Comparison of ENCODE assay signal across 8 cellular contexts in genomic region chr15:72784233-72784876, GRCh38. TPM values are rescaled to one million over a fixed set of nuclear protein-coding genes. Genes with fewer than 3 reads are reported as not detected.
DNase-seq lines count a peak whose midpoint lies in the region; ATAC-seq and TF ChIP-seq lines count a peak whose summit lies in the region.

No MANE protein-coding gene starts in this region.

- POLR2A ChIA-PET in activated B cell treated with CpG ODN at 0.5 μM for 24 hours (lab: Charles Lee), result interaction anchor here (2.3 kb wide), 1 partner anchor 98 kb away, joined by 15 read pairs; the partner anchor contains the start of genes BBS4 and HIGD2B
- POLR2A ChIA-PET in naive thymus-derived CD4-positive, alpha-beta T cell (lab: Charles Lee), result interaction anchor here (1.1 to 2.6 kb wide), 2 partner anchors 100 to 267 kb away, joined by 3 to 10 read pairs; partner anchors contain the start of gene NEO1

- peak; percentile 57 for TF ChIP-seq CTCF in BE2C (IDR thresholded peaks at IDR 0.05; ENCODE audit: low read depth, low read length)
- TF ChIP-seq CTCF in activated B cell treated with CpG ODN at 0.5 μM for 24 hours (IDR thresholded peaks at IDR 0.05), result no peak

- no peaks in the 10 kb centered on the region for H3K4me1 ChIP-seq in BE2C
- H3K4me1 ChIP-seq in naive thymus-derived CD4-positive, alpha-beta T cell (ENCODE audit: control insufficient read depth in 2 of 2, insufficient read depth in 2 of 2, low read length in 2 of 2), result peaks cover 19 to 39% of the 10 kb centered on the region in 2 donors

- peak overlapping the region; percentile 99 for H3K27ac Mint-ChIP-seq in activated B cell treated with CpG ODN at 0.5 μM for 24 hours
- peak overlapping the region; percentile 88 to 99 (median 97) for H3K27ac Mint-ChIP-seq in naive thymus-derived CD4-positive, alpha-beta T cell

- peak; percentile 12 for ATAC-seq in GM18505 (IDR thresholded peaks at IDR 0.05; ENCODE audit: unreplicated experiment)
- ATAC-seq in HG03139 (IDR thresholded peaks at IDR 0.05; ENCODE audit: unreplicated experiment), result peak; percentile 6
- ATAC-seq in activated B cell treated with CpG ODN at 0.5 μM for 24 hours (ENCODE audit: low read depth), result peak; percentile 7
- peak; percentile 25 for ATAC-seq in naive thymus-derived CD4-positive, alpha-beta T cell
- ATAC-seq in HG03439 (IDR thresholded peaks at IDR 0.05; ENCODE audit: unreplicated experiment), result no peak

- H3K9me3 ChIP-seq in BE2C, result no peaks in the 10 kb centered on the region
- no peaks in the 10 kb centered on the region for H3K9me3 ChIP-seq in naive thymus-derived CD4-positive, alpha-beta T cell (ENCODE audit: control insufficient read depth in 2 of 3, low read length in 3 of 3)

- H3K36me3 Mint-ChIP-seq in activated B cell treated with CpG ODN at 0.5 μM for 24 hours (ENCODE audit: low read depth), result peaks cover 34% of the 10 kb centered on the region
- H3K36me3 Mint-ChIP-seq in naive thymus-derived CD4-positive, alpha-beta T cell, result peaks cover 15 to 25% (median 17%) of the 10 kb centered on the region in 5 donors

- intact Hi-C loops in activated B cell treated with CpG ODN at 0.5 μM for 24 hours (cut with micrococcal nuclease), result loop anchor here (1.0 to 5.0 kb wide), 5 partner anchors 12 to 667 kb away; partner anchors contain the start of genes MYO9A, PARP6 and SENP8
- intact Hi-C loops in naive thymus-derived CD4-positive, alpha-beta T cell (cut with micrococcal nuclease), result loop anchor here (1.0 to 10.0 kb wide), 13 partner anchors 62 to 1760 kb away; partner anchors contain the start of genes NPTN (in 2 of the 2), ARID3B (in 1 of the 2), HEXA (in 1 of the 2) and NEO1 (in 1 of the 2)

- H3K27me3 ChIP-seq in BE2C, result 0 out of 2 replicates have a peak, but pooled peaks cover under 1% of the 10 kb centered on the region
- no peaks in the 10 kb centered on the region for H3K27me3 ChIP-seq in naive thymus-derived CD4-positive, alpha-beta T cell (ENCODE audit: control insufficient read depth in 2 of 2, insufficient read depth in 2 of 2, low read length in 2 of 2)

- H3K27me3 Mint-ChIP-seq in activated B cell treated with CpG ODN at 0.5 μM for 24 hours, result no peaks in the 10 kb centered on the region
- no peaks in the 10 kb centered on the region for H3K27me3 Mint-ChIP-seq in naive thymus-derived CD4-positive, alpha-beta T cell

- DNase-seq in BE2C (peak; percentile 60), NCI-H2227 treated with DMSO at 0.1 percent for 48 hours (lab: John Stamatoyannopoulos, UW) (peak; percentile 83), activated B cell treated with CpG ODN at 0.5 μM for 24 hours (no peak), fibroblast of peridontal ligament (ENCODE audit: extremely low read depth) (peak; percentile 96)
- peak in 3 of 9 donors; percentile 70 to 79 (median 77) for DNase-seq in naive thymus-derived CD4-positive, alpha-beta T cell

- H3K4me3 Mint-ChIP-seq in activated B cell treated with CpG ODN at 0.5 μM for 24 hours, result peak overlapping the region; percentile 94
- H3K4me3 Mint-ChIP-seq in naive thymus-derived CD4-positive, alpha-beta T cell, result peak overlapping the region; percentile 87 to 97 (median 95)

- H3K36me3 ChIP-seq in BE2C, result no peaks in the 10 kb centered on the region
- peaks cover 0 to 11% (median 0%) of the 10 kb centered on the region in 3 experiments for H3K36me3 ChIP-seq in naive thymus-derived CD4-positive, alpha-beta T cell (ENCODE audit: control insufficient read depth in 2 of 3, insufficient read depth in 3 of 3, low read length in 3 of 3)

- peak overlapping the region; percentile 89 for H3K27ac ChIP-seq in naive thymus-derived CD4-positive, alpha-beta T cell (ENCODE audit: low read depth, low read length)

- no peak for TF ChIP-seq POLR2A in GM18505 (IDR thresholded peaks at IDR 0.05; ENCODE audit: borderline replicate concordance, extremely low read depth, insufficient read depth, insufficient read length)

- no peaks in the 10 kb centered on the region for H3K9me3 Mint-ChIP-seq in activated B cell treated with CpG ODN at 0.5 μM for 24 hours
- H3K9me3 Mint-ChIP-seq in naive thymus-derived CD4-positive, alpha-beta T cell, result peaks cover 0 to 6% (median 0%) of the 10 kb centered on the region in 11 donors

- CTCF ChIA-PET in activated B cell treated with CpG ODN at 0.5 μM for 24 hours (lab: Charles Lee), result interaction anchor here (1.4 to 1.5 kb wide), 2 partner anchors 10 to 16 kb away, joined by 3 to 6 read pairs; no protein-coding TSS in a partner anchor
- CTCF ChIA-PET in naive thymus-derived CD4-positive, alpha-beta T cell (lab: Charles Lee), result no interaction called here

- H3K4me1 Mint-ChIP-seq in activated B cell treated with CpG ODN at 0.5 μM for 24 hours, result peaks cover 44% of the 10 kb centered on the region
- peaks cover 28 to 51% (median 42%) of the 10 kb centered on the region in 7 donors for H3K4me1 Mint-ChIP-seq in naive thymus-derived CD4-positive, alpha-beta T cell

- peak overlapping the region; percentile 91 for H3K4me3 ChIP-seq in BE2C (ENCODE audit: low read depth, low read length)
- peak overlapping the region; percentile 87 for H3K4me3 ChIP-seq in naive thymus-derived CD4-positive, alpha-beta T cell (ENCODE audit: low read length)

RNA-seq across cellular contexts. Expression of gene ADPGK, which starts 0.8 kb away (rescaled TPM):
- polyA plus RNA-seq in BE2C (2012; ENCODE audit: insufficient read depth, insufficient read length, low read depth), result 25.7 TPM
- total RNA-seq in activated B cell treated with CpG ODN at 0.5 μM for 24 hours, result 77.7 and 99.8 TPM in 2 replicates
- total RNA-seq in naive thymus-derived CD4-positive, alpha-beta T cell, result 100 to 1,000 TPM in 1 of 5 experiments, 10 to 100 TPM in 4; 96.2 to 129 (median 98.2) TPM
- polyA plus RNA-seq in naive thymus-derived CD4-positive, alpha-beta T cell, result 100 to 1,000 TPM in 1 of 2 donors, 10 to 100 TPM in 1; 79.8 to 107 TPM
